8 cellular contexts compared by ENCODE assay signal in the genomic region with DNA sequence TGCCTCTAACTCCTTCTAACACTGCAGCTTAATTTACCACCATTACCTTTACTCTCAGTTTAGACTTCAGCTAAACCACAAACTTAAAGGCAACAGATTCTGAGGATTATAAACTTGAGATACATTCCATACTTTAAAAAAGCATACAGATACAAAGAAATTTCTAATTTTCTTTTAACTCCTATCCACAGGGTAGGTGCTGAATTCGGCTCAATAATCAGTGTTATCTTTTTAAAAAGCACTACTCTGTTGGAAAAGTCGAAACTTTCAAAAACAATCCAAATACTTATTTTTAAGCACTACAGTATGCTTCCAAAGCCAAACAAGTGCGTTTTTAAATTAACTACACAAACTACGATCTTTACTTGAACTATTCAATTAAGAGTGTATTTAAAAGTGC. TPM values are rescaled to one million over a fixed set of nuclear protein-coding genes. Genes with fewer than 3 reads are reported as not detected.
DNase-seq lines count a peak whose midpoint lies in the region; ATAC-seq lines count a peak whose summit lies in the region.

No MANE protein-coding gene starts in this region.

- no peaks in the 10 kb centered on the region for H3K9me3 ChIP-seq in CD4-positive, CD25-positive, alpha-beta regulatory T cell (ENCODE audit: control insufficient read depth in 2 of 2, low read length in 2 of 2)
- H3K9me3 ChIP-seq in NT2/D1 (ENCODE audit: insufficient read depth, low read length) = no peaks in the 10 kb centered on the region
- no peaks in the 10 kb centered on the region for H3K9me3 ChIP-seq in endocrine pancreas (ENCODE audit: control insufficient read depth, low read length)
- no peaks in the 10 kb centered on the region for H3K9me3 ChIP-seq in neuronal stem cell (replicated peaks in 1 of 2; ENCODE audit: control insufficient read depth in 2 of 2, insufficient read depth in 1 of 2, low read depth in 1 of 2, low read length in 2 of 2)

- peak overlapping the region; percentile 92 for H3K9ac ChIP-seq in NT2/D1 (ENCODE audit: insufficient read length, low read depth)
- H3K9ac ChIP-seq in endocrine pancreas (ENCODE audit: control insufficient read depth, insufficient read depth, low read length) = peak overlapping the region; percentile 97
- H3K9ac ChIP-seq in neuronal stem cell (ENCODE audit: low read depth, low read length, poor library complexity) = no peak overlapping the region

- H2BK5ac ChIP-seq in neuronal stem cell (ENCODE audit: low read length) = no peak overlapping the region

- no peak overlapping the region for H2BK15ac ChIP-seq in neuronal stem cell (ENCODE audit: low read length)

- peak overlapping the region; percentile 98 for H3K4me3 ChIP-seq in CD4-positive, CD25-positive, alpha-beta regulatory T cell (ENCODE audit: low read depth, low read length)
- peak overlapping the region; percentile 79 for H3K4me3 ChIP-seq in NT2/D1 (ENCODE audit: insufficient read length, low read depth)
- peak overlapping the region; percentile 99 for H3K4me3 ChIP-seq in endocrine pancreas (ENCODE audit: control insufficient read depth, insufficient read depth, low read length)
- peak overlapping the region; percentile 89 to 90 for H3K4me3 ChIP-seq in neuronal stem cell (ENCODE audit: low read length in 2 of 2)

- H3K27ac Mint-ChIP-seq in CD4-positive, CD25-positive, alpha-beta regulatory T cell = peak overlapping the region in 2 of 3 donors; percentile 94 to 99

- no peak overlapping the region for H4K8ac ChIP-seq in neuronal stem cell (ENCODE audit: low read depth, low read length)

- no peak overlapping the region for H2AFZ ChIP-seq in neuronal stem cell (ENCODE audit: low read length)

- H3K27me3 Mint-ChIP-seq in CD4-positive, CD25-positive, alpha-beta regulatory T cell = no peaks in the 10 kb centered on the region

- DNase-seq in CD4-positive, CD25-positive, alpha-beta regulatory T cell = no peak
- no peak for DNase-seq in NT2/D1 (ENCODE audit: low read depth, low spot score)
- DNase-seq in neuronal stem cell (ENCODE audit: low spot score) = no peak
- no peak for DNase-seq in activated gamma-delta T cell treated with Interleukin-2 at 50 U/mL for 16 hours
- no peak for DNase-seq in SIG-M5 treated with dmso at 0.1 percent for 504 hours (lab: John Stamatoyannopoulos, UW; ENCODE audit: unreplicated experiment)
- no peak for DNase-seq in DMS53 (lab: John Stamatoyannopoulos, UW)

- peaks cover 29 to 69% (median 48%) of the 10 kb centered on the region in 4 donors for H3K4me1 Mint-ChIP-seq in CD4-positive, CD25-positive, alpha-beta regulatory T cell

- no peaks in the 10 kb centered on the region for H3K27me3 ChIP-seq in CD4-positive, CD25-positive, alpha-beta regulatory T cell (ENCODE audit: control insufficient read depth, insufficient read depth, low read length)
- H3K27me3 ChIP-seq in NT2/D1 (ENCODE audit: insufficient read depth, insufficient read length) (no peaks in the 10 kb centered on the region), endocrine pancreas (ENCODE audit: control insufficient read depth, insufficient read depth, low read length) (no peaks in the 10 kb centered on the region), neuronal stem cell (ENCODE audit: control insufficient read depth in 3 of 3, insufficient read depth in 3 of 3, low read depth in 1 of 3, low read length in 3 of 3) (no peaks in the 10 kb centered on the region)

- peak overlapping the region; percentile 90 to 100 (median 96) for H3K4me3 Mint-ChIP-seq in CD4-positive, CD25-positive, alpha-beta regulatory T cell

- no peak for ATAC-seq in CD4-positive, CD25-positive, alpha-beta regulatory T cell (ENCODE audit: low read depth in 2 of 2)
- ATAC-seq in GM21526 (IDR thresholded peaks at IDR 0.05; ENCODE audit: low FRiP score, unreplicated experiment) = no peak

- H3K4ac ChIP-seq in neuronal stem cell (ENCODE audit: low read length) = no peak overlapping the region

- H3K9me3 Mint-ChIP-seq in CD4-positive, CD25-positive, alpha-beta regulatory T cell = no peaks in the 10 kb centered on the region

- H4K91ac ChIP-seq in neuronal stem cell (ENCODE audit: low read depth, low read length, poor library complexity) = no peak overlapping the region

- no peak overlapping the region for H3K4me2 ChIP-seq in neuronal stem cell (ENCODE audit: insufficient read depth, low read length, poor library complexity, severe bottlenecking)

- H3K14ac ChIP-seq in neuronal stem cell (ENCODE audit: low read length) = no peak overlapping the region

- no CpG with 5 or more reads among the region's 4 CpGs for WGBS in neuronal stem cell (ENCODE audit: extremely low coverage in 2 of 2, insufficient read length in 2 of 2, insufficient replicate concordance in 1 of 2), 2 donors

- H3K27ac ChIP-seq in CD4-positive, CD25-positive, alpha-beta regulatory T cell (ENCODE audit: insufficient read depth, low read length, poor library complexity, severe bottlenecking) = peak overlapping the region; percentile 92
- no peak overlapping the region for H3K27ac ChIP-seq in neuronal stem cell (replicated peaks; ENCODE audit: low read length)

- H3K23ac ChIP-seq in neuronal stem cell (ENCODE audit: low read depth, low read length, poor library complexity) = no peak overlapping the region

- H3K36me3 ChIP-seq in CD4-positive, CD25-positive, alpha-beta regulatory T cell (ENCODE audit: control insufficient read depth, insufficient read depth, low read length) = peaks cover 41% of the 10 kb centered on the region
- H3K36me3 ChIP-seq in NT2/D1 (ENCODE audit: insufficient read depth, insufficient read length, low read length) (peaks cover 50% of the 10 kb centered on the region), endocrine pancreas (ENCODE audit: control insufficient read depth, insufficient read depth, low read length) (no peaks in the 10 kb centered on the region), neuronal stem cell (replicated peaks in 1 of 2; ENCODE audit: control insufficient read depth in 2 of 2, insufficient read depth in 2 of 2, low read length in 2 of 2) (peaks cover 14 to 49% of the 10 kb centered on the region in 2 donors)

- H2AK5ac ChIP-seq in neuronal stem cell (ENCODE audit: low read depth, low read length) = no peak overlapping the region

- no peak overlapping the region for H2BK12ac ChIP-seq in neuronal stem cell (ENCODE audit: low read length)

- H3K36me3 Mint-ChIP-seq in CD4-positive, CD25-positive, alpha-beta regulatory T cell = peaks cover 18% of the 10 kb centered on the region

- H3K79me1 ChIP-seq in neuronal stem cell (ENCODE audit: low read depth, low read length) = peaks cover 1% of the 10 kb centered on the region

- H2BK120ac ChIP-seq in neuronal stem cell (ENCODE audit: low read depth, low read length) = no peak overlapping the region

- no peak overlapping the region for H3K18ac ChIP-seq in neuronal stem cell (ENCODE audit: low read length)

- H3K4me1 ChIP-seq in CD4-positive, CD25-positive, alpha-beta regulatory T cell (ENCODE audit: control insufficient read depth, insufficient read depth, low read length, poor library complexity, severe bottlenecking) = peaks cover 57% of the 10 kb centered on the region
- H3K4me1 ChIP-seq in NT2/D1 (ENCODE audit: insufficient read depth, insufficient read length) (no peaks in the 10 kb centered on the region), endocrine pancreas (ENCODE audit: control insufficient read depth, insufficient read depth, low read length) (peaks cover 23% of the 10 kb centered on the region), neuronal stem cell (ENCODE audit: control insufficient read depth in 2 of 2, insufficient read depth in 1 of 2, low read depth in 1 of 2, low read length in 2 of 2) (peaks cover 4 to 6% of the 10 kb centered on the region in 2 donors)

RNA-seq across cellular contexts. Expression of gene SMNDC1, which starts 1.0 kb away (rescaled TPM):
- total RNA-seq in CD4-positive, CD25-positive, alpha-beta regulatory T cell = 52.1 TPM
- polyA plus RNA-seq in CD4-positive, CD25-positive, alpha-beta regulatory T cell = 10 to 100 TPM; 17.5 to 19.8 (median 17.8) TPM
- 35.7 TPM for polyA plus RNA-seq in neuronal stem cell (2013, experiment 1 of 2)
- polyA plus RNA-seq in neuronal stem cell (2013, experiment 2 of 2) = 37.9 TPM
